In genomic region chr1:3219005-3219724, GRCh38 we compare ENCODE assay signal across 10 cellular contexts.
DNase-seq lines count a peak whose midpoint lies in the region; ATAC-seq and TF ChIP-seq lines count a peak whose summit lies in the region.
"Had no signal": no experiment of that assay in that cellular context is flagged by ENCODE, and none has a peak within 500 bp of the region (broad histone marks: within the 10 kb centered on the region; RNA-seq: fewer than 3 reads in every experiment).

No MANE protein-coding gene starts in this region.

- peaks cover 25% of the 10 kb centered on the region for H3K4me1 ChIP-seq in Caco-2

- BruUV-seq in Caco-2 (replicated peaks; lab: Mats Ljungman, UMichigan), result no TSS peak

- no peaks in the 10 kb centered on the region for H3K9me3 ChIP-seq in Caco-2

- no peaks in the 10 kb centered on the region for H3K36me3 Mint-ChIP-seq in Caco-2 (ENCODE audit: insufficient read depth, unreplicated experiment)

- peak overlapping the region; percentile 55 for H3K4me3 Mint-ChIP-seq in Caco-2 (ENCODE audit: unreplicated experiment)
- H3K4me3 Mint-ChIP-seq: activated T-helper 1 cell treated with anti-CD3 and anti-CD28 coated beads, Interleukin-12 subunit alpha, Interleukin-12 subunit beta, Interleukin-2, Interleukin-4 antibody, amounts not matched to agents 30 ng/mL and 10 ng/mL and 1 ng/mL, durations not matched to agents 14 hours and 24 hours and 36 hours; GM23338 had no signal

- CTCF ChIA-PET in Caco-2 (lab: Charles Lee), result interaction anchor here (0.6 kb wide), 1 partner anchor 82 kb away, joined by 6 read pairs; no protein-coding TSS in a partner anchor

- no peaks in the 10 kb centered on the region for H3K36me3 ChIP-seq in Caco-2 (ENCODE audit: control insufficient read depth, insufficient read depth, low read length)

- H3K9me3 Mint-ChIP-seq in Caco-2 (ENCODE audit: unreplicated experiment), result no peaks in the 10 kb centered on the region
- H3K9me3 Mint-ChIP-seq: activated T-helper 1 cell treated with anti-CD3 and anti-CD28 coated beads, Interleukin-12 subunit alpha, Interleukin-12 subunit beta, Interleukin-2, Interleukin-4 antibody, amounts not matched to agents 30 ng/mL and 10 ng/mL and 1 ng/mL, durations not matched to agents 14 hours and 24 hours and 36 hours; GM23338 had no signal

- H3K4me1 Mint-ChIP-seq in Caco-2 (ENCODE audit: low read depth, unreplicated experiment), result no peaks in the 10 kb centered on the region

- intact Hi-C loops in Caco-2 (cut with micrococcal nuclease; ENCODE audit: unreplicated experiment) (no loop called here), left cardiac atrium (cut with DNase I) (no loop called here)

- ATAC-seq in left cardiac atrium, result peak; percentile 69 to 79
- no peak for ATAC-seq in GM18520 (IDR thresholded peaks at IDR 0.05; ENCODE audit: unreplicated experiment)
- ATAC-seq: GM23338 had no signal

- H3K27me3 ChIP-seq in Caco-2 (replicated peaks; ENCODE audit: control insufficient read depth, insufficient read depth, low read length), result no peaks in the 10 kb centered on the region

- POLR2A ChIA-PET in Caco-2 (lab: Charles Lee), result no interaction called here

- TF ChIP-seq CTCF in Caco-2 (IDR thresholded peaks at IDR 0.05; ENCODE audit: insufficient read depth in 1 of 2, low read depth in 1 of 2, low read length in 1 of 2, severe bottlenecking in 1 of 2, unreplicated experiment in 1 of 2) (no peak), astrocyte of the cerebellum (IDR thresholded peaks at IDR 0.05; ENCODE audit: low read depth, low read length, missing control alignments) (no peak)

- H3K27me3 Mint-ChIP-seq in Caco-2 (ENCODE audit: insufficient read depth, unreplicated experiment), result no peaks in the 10 kb centered on the region

- H3K4me3 ChIP-seq in Caco-2 (ENCODE audit: low read depth, low read length), result no peak overlapping the region
- no peak overlapping the region for H3K4me3 ChIP-seq in astrocyte of the cerebellum (ENCODE audit: low read depth, low read length)
- H3K4me3 ChIP-seq: GM23338 had no signal

- no peak overlapping the region for H3K27ac Mint-ChIP-seq in Caco-2 (ENCODE audit: unreplicated experiment)
- H3K27ac Mint-ChIP-seq: activated T-helper 1 cell treated with anti-CD3 and anti-CD28 coated beads, Interleukin-12 subunit alpha, Interleukin-12 subunit beta, Interleukin-2, Interleukin-4 antibody, amounts not matched to agents 30 ng/mL and 10 ng/mL and 1 ng/mL, durations not matched to agents 14 hours and 24 hours and 36 hours; GM23338 had no signal

- in situ Hi-C loops in astrocyte of the cerebellum (cut with HindIII; ENCODE audit: low sequenced_read_pairs), result no loop called here

- DNase-seq in Caco-2 (peak; percentile 66 to 68), astrocyte of the cerebellum (ENCODE audit: low read depth) (peak; percentile 63), left cardiac atrium (peak; percentile 71), pons (ENCODE audit: low spot score) (peak; percentile 98), NCI-H187 (lab: John Stamatoyannopoulos, UW) (no peak), MV-4-11 (lab: John Stamatoyannopoulos, UW) (no peak), NCI-H128 (lab: John Stamatoyannopoulos, UW; ENCODE audit: unreplicated experiment) (no peak)

Comparison
In these comparisons a context has a peak if more than half of its experiments do, and no peak if none do; other contexts are left out.
1. DNase-seq: peak in Caco-2 (2 of 2), astrocyte of the cerebellum (single experiment), left cardiac atrium (single experiment) and pons (single experiment); none in NCI-H187 (0 of 2), MV-4-11 (single experiment) and NCI-H128 (single experiment).